1 cellular context compared by ENCODE assay signal in the genomic region with DNA sequence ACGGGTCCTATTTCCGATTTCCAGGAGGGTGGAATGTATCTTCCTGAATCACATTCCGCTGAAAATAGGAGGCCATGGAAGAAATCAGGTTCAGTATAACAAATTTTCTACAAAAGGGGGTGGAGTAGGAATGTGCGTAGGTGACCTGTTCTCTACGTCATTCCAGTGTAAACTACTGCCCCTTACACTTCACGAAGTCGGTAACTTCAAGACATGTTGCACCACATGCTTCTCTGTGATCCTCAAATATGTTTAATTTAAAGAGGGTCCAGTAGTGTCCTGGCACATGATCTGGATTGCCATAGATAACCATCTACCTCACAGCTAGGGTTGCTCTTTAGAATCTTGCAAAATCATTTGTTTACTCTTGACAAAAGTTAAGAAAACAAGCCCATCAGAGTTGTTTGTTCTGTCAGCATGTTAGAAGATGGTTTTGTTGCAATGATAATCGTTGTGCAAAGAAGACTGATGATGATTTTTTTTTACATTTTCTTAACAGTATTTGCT.
TF ChIP-seq lines count a peak whose summit lies in the region.

No MANE protein-coding gene starts in this region.

TF ChIP-seq in HepG2, 621 proteins besides CTCF, POLR2A, EP300 and RAD21 (continued from another document and continues in another):
- TF ChIP-seq, protein P1, sequence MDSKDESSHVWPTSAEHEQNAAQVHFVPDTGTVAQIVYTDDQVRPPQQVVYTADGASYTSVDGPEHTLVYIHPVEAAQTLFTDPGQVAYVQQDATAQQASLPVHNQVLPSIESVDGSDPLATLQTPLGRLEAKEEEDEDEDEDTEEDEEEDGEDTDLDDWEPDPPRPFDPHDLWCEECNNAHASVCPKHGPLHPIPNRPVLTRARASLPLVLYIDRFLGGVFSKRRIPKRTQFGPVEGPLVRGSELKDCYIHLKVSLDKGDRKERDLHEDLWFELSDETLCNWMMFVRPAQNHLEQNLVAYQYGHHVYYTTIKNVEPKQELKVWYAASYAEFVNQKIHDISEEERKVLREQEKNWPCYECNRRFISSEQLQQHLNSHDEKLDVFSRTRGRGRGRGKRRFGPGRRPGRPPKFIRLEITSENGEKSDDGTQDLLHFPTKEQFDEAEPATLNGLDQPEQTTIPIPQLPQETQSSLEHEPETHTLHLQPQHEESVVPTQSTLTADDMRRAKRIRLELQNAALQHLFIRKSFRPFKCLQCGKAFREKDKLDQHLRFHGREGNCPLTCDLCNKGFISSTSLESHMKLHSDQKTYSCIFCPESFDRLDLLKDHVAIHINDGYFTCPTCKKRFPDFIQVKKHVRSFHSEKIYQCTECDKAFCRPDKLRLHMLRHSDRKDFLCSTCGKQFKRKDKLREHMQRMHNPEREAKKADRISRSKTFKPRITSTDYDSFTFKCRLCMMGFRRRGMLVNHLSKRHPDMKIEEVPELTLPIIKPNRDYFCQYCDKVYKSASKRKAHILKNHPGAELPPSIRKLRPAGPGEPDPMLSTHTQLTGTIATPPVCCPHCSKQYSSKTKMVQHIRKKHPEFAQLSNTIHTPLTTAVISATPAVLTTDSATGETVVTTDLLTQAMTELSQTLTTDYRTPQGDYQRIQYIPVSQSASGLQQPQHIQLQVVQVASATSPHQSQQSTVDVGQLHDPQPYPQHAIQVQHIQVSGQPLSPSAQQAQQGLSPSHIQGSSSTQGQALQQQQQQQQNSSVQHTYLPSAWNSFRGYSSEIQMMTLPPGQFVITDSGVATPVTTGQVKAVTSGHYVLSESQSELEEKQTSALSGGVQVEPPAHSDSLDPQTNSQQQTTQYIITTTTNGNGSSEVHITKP (CRISPR knock-in tag; IDR thresholded peaks at IDR 0.05; ENCODE audit: low read depth) = no peak; the same call in 1 of the 2 replicates
- TF ChIP-seq, protein P2, sequence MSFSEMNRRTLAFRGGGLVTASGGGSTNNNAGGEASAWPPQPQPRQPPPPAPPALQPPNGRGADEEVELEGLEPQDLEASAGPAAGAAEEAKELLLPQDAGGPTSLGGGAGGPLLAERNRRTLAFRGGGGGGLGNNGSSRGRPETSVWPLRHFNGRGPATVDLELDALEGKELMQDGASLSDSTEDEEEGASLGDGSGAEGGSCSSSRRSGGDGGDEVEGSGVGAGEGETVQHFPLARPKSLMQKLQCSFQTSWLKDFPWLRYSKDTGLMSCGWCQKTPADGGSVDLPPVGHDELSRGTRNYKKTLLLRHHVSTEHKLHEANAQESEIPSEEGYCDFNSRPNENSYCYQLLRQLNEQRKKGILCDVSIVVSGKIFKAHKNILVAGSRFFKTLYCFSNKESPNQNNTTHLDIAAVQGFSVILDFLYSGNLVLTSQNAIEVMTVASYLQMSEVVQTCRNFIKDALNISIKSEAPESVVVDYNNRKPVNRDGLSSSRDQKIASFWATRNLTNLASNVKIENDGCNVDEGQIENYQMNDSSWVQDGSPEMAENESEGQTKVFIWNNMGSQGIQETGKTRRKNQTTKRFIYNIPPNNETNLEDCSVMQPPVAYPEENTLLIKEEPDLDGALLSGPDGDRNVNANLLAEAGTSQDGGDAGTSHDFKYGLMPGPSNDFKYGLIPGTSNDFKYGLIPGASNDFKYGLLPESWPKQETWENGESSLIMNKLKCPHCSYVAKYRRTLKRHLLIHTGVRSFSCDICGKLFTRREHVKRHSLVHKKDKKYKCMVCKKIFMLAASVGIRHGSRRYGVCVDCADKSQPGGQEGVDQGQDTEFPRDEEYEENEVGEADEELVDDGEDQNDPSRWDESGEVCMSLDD (CRISPR knock-in tag; IDR thresholded peaks at IDR 0.05; ENCODE audit: borderline replicate concordance) = no peak
- TF ChIP-seq BRCA1 (CRISPR knock-in tag; IDR thresholded peaks at IDR 0.05) (no peak), NFE2L2 (IDR thresholded peaks at IDR 0.05; ENCODE audit: low read length) (no peak), RXRB (CRISPR knock-in tag; IDR thresholded peaks at IDR 0.05; ENCODE audit: borderline replicate concordance) (peak; percentile 91), ZSCAN20 (CRISPR knock-in tag; IDR thresholded peaks at IDR 0.05; ENCODE audit: borderline replicate concordance) (no peak), NFYB (CRISPR knock-in tag; IDR thresholded peaks at IDR 0.05) (0 out of 2 replicates have a peak, but pooled peaks have one; percentile 39), ISL2 (CRISPR knock-in tag; IDR thresholded peaks at IDR 0.05) (peak; percentile 99), ZNF768 (CRISPR knock-in tag; IDR thresholded peaks at IDR 0.05) (no peak), ZNF460 (CRISPR knock-in tag; IDR thresholded peaks at IDR 0.05; ENCODE audit: borderline replicate concordance) (no peak), CEBPG (CRISPR knock-in tag; IDR thresholded peaks at IDR 0.05) (peak; percentile 94), ZNF124 (CRISPR knock-in tag; IDR thresholded peaks at IDR 0.05) (peak; percentile 81), HMG20B (CRISPR knock-in tag; conservative IDR thresholded peaks at IDR 0.05) (peak; percentile 91), STAG1 (CRISPR knock-in tag; IDR thresholded peaks at IDR 0.05) (peak; percentile 15; the same call in 1 of the 2 replicates), YEATS4 (CRISPR knock-in tag; IDR thresholded peaks at IDR 0.05; ENCODE audit: borderline replicate concordance) (peak; percentile 51; the same call in 1 of the 2 replicates), ZFP37 (CRISPR knock-in tag; IDR thresholded peaks at IDR 0.05; ENCODE audit: borderline replicate concordance) (no peak), ZNF160 (CRISPR knock-in tag; IDR thresholded peaks at IDR 0.05) (0 out of 2 replicates have a peak, but pooled peaks have one; percentile 33), ZNF660 (CRISPR knock-in tag; IDR thresholded peaks at IDR 0.05; ENCODE audit: borderline replicate concordance, low read depth) (no peak), KLF11 (CRISPR knock-in tag; IDR thresholded peaks at IDR 0.05) (peak; percentile 77; the same call in 1 of the 2 replicates), ATF7-NPFF (CRISPR knock-in tag; IDR thresholded peaks at IDR 0.05; ENCODE audit: low read depth) (peak; percentile 51; the same call in 1 of the 2 replicates), ARNTL (CRISPR knock-in tag; IDR thresholded peaks at IDR 0.05) (peak; percentile 87), ZNF121 (CRISPR knock-in tag; IDR thresholded peaks at IDR 0.05) (peak; percentile 52; the same call in 1 of the 2 replicates), SPEN (CRISPR knock-in tag; IDR thresholded peaks at IDR 0.05; ENCODE audit: low read depth) (no peak)
- TF ChIP-seq, protein P3, sequence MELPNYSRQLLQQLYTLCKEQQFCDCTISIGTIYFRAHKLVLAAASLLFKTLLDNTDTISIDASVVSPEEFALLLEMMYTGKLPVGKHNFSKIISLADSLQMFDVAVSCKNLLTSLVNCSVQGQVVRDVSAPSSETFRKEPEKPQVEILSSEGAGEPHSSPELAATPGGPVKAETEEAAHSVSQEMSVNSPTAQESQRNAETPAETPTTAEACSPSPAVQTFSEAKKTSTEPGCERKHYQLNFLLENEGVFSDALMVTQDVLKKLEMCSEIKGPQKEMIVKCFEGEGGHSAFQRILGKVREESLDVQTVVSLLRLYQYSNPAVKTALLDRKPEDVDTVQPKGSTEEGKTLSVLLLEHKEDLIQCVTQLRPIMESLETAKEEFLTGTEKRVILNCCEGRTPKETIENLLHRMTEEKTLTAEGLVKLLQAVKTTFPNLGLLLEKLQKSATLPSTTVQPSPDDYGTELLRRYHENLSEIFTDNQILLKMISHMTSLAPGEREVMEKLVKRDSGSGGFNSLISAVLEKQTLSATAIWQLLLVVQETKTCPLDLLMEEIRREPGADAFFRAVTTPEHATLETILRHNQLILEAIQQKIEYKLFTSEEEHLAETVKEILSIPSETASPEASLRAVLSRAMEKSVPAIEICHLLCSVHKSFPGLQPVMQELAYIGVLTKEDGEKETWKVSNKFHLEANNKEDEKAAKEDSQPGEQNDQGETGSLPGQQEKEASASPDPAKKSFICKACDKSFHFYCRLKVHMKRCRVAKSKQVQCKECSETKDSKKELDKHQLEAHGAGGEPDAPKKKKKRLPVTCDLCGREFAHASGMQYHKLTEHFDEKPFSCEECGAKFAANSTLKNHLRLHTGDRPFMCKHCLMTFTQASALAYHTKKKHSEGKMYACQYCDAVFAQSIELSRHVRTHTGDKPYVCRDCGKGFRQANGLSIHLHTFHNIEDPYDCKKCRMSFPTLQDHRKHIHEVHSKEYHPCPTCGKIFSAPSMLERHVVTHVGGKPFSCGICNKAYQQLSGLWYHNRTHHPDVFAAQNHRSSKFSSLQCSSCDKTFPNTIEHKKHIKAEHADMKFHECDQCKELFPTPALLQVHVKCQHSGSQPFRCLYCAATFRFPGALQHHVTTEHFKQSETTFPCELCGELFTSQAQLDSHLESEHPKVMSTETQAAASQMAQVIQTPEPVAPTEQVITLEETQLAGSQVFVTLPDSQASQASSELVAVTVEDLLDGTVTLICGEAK (IDR thresholded peaks at IDR 0.05) = no peak
- TF ChIP-seq, protein P3 (CRISPR knock-in tag; IDR thresholded peaks at IDR 0.05) = peak; percentile 82; the same call in 1 of the 2 replicates
- TF ChIP-seq, protein P4, sequence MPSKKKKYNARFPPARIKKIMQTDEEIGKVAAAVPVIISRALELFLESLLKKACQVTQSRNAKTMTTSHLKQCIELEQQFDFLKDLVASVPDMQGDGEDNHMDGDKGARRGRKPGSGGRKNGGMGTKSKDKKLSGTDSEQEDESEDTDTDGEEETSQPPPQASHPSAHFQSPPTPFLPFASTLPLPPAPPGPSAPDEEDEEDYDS (CRISPR knock-in tag; IDR thresholded peaks at IDR 0.05) = peak; percentile 76
- TF ChIP-seq, protein P5, sequence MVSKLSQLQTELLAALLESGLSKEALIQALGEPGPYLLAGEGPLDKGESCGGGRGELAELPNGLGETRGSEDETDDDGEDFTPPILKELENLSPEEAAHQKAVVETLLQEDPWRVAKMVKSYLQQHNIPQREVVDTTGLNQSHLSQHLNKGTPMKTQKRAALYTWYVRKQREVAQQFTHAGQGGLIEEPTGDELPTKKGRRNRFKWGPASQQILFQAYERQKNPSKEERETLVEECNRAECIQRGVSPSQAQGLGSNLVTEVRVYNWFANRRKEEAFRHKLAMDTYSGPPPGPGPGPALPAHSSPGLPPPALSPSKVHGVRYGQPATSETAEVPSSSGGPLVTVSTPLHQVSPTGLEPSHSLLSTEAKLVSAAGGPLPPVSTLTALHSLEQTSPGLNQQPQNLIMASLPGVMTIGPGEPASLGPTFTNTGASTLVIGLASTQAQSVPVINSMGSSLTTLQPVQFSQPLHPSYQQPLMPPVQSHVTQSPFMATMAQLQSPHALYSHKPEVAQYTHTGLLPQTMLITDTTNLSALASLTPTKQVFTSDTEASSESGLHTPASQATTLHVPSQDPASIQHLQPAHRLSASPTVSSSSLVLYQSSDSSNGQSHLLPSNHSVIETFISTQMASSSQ (IDR thresholded peaks at IDR 0.05; ENCODE audit: low read depth) = peak; percentile 68; the same call in 1 of the 2 replicates
- TF ChIP-seq, protein P5 (CRISPR knock-in tag; IDR thresholded peaks at IDR 0.05; ENCODE audit: borderline replicate concordance) = peak; percentile 82; the same call in 1 of the 2 replicates
- TF ChIP-seq, protein P6, sequence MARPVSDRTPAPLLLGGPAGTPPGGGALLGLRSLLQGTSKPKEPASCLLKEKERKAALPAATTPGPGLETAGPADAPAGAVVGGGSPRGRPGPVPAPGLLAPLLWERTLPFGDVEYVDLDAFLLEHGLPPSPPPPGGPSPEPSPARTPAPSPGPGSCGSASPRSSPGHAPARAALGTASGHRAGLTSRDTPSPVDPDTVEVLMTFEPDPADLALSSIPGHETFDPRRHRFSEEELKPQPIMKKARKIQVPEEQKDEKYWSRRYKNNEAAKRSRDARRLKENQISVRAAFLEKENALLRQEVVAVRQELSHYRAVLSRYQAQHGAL (CRISPR knock-in tag; IDR thresholded peaks at IDR 0.05; ENCODE audit: not compliant biosample characterization) = no peak
